In the genomic region with DNA sequence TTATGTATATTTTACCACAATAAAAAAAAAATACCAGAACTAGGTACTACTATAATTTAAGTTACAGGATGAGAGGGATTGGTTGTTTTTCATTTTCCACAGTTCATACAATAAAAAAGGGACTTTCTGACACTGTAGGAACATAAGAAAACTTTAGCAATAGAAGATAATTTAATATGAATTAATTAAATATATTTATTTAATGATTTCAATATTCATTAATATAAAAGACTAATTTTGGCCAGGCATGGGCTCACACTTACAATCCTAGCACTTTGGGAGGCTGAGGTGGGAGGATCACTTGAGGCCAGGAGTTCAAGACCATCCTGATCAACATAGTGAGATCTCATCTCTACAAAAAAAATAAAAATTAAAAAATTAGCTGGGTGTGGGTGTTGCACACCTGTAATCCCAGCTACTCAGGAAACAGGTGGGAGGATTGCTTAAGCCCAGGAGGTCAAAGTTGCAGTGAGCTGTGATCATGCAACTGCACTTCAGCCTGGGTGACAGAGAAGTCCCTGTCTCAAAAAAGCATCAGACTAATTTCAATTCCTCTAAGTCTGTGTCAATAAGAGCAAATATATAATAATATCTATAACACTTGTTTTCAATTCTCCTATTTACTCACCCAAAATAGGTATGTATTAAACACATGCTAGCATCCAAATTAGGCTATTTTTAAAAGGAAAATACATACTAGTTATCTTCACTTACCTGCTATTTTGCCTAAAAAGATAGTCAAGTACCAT, we compare ENCODE assay signal across 1 cellular context.
TF ChIP-seq lines count a peak whose summit lies in the region.

No MANE protein-coding gene starts in this region.

TF ChIP-seq in GM12878, 131 proteins besides CTCF, POLR2A, EP300 and RAD21 (continued from another document and continues in another):
- TF ChIP-seq, protein P1, sequence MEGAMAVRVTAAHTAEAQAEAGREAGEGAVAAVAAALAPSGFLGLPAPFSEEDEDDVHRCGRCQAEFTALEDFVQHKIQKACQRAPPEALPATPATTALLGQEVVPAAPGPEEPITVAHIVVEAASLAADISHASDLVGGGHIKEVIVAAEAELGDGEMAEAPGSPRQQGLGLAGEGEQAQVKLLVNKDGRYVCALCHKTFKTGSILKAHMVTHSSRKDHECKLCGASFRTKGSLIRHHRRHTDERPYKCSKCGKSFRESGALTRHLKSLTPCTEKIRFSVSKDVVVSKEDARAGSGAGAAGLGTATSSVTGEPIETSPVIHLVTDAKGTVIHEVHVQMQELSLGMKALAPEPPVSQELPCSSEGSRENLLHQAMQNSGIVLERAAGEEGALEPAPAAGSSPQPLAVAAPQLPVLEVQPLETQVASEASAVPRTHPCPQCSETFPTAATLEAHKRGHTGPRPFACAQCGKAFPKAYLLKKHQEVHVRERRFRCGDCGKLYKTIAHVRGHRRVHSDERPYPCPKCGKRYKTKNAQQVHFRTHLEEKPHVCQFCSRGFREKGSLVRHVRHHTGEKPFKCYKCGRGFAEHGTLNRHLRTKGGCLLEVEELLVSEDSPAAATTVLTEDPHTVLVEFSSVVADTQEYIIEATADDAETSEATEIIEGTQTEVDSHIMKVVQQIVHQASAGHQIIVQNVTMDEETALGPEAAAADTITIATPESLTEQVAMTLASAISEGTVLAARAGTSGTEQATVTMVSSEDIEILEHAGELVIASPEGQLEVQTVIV (IDR thresholded peaks at IDR 0.05; ENCODE audit: borderline replicate concordance, partially characterized antibody): no peak
- TF ChIP-seq, protein P2, sequence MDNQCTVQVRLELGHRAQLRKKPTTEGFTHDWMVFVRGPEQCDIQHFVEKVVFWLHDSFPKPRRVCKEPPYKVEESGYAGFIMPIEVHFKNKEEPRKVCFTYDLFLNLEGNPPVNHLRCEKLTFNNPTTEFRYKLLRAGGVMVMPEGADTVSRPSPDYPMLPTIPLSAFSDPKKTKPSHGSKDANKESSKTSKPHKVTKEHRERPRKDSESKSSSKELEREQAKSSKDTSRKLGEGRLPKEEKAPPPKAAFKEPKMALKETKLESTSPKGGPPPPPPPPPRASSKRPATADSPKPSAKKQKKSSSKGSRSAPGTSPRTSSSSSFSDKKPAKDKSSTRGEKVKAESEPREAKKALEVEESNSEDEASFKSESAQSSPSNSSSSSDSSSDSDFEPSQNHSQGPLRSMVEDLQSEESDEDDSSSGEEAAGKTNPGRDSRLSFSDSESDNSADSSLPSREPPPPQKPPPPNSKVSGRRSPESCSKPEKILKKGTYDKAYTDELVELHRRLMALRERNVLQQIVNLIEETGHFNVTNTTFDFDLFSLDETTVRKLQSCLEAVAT (IDR thresholded peaks at IDR 0.05): no peak
- TF ChIP-seq GATAD2B (conservative IDR thresholded peaks at IDR 0.05; ENCODE audit: low read depth) (no peak), HDGF (IDR thresholded peaks at IDR 0.05) (no peak), ESRRA (IDR thresholded peaks at IDR 0.05; ENCODE audit: low read length) (no peak), YY1 (IDR thresholded peaks at IDR 0.05; ENCODE audit: low read depth, low read length) (no peak), RB1 (IDR thresholded peaks at IDR 0.05; ENCODE audit: borderline replicate concordance) (no peak), HDAC6 (IDR thresholded peaks at IDR 0.05; ENCODE audit: unreplicated experiment) (no peak), EED (IDR thresholded peaks at IDR 0.05; ENCODE audit: low read depth) (no peak), POU2F2 (IDR thresholded peaks at IDR 0.05; ENCODE audit: borderline replicate concordance, low read depth, low read length) (no peak), MEF2A (IDR thresholded peaks at IDR 0.05; ENCODE audit: insufficient read depth, low read depth, low read length) (peak; percentile 92), STAT3 (IDR thresholded peaks at IDR 0.05; ENCODE audit: low read depth, low read length) (no peak), MYC (IDR thresholded peaks at IDR 0.05; ENCODE audit: insufficient read depth, insufficient read length, insufficient replicate concordance, low read length, severe bottlenecking) (no peak), IKZF1 (conservative IDR thresholded peaks at IDR 0.05) (no peak), MTA2 (IDR thresholded peaks at IDR 0.05; ENCODE audit: low read depth) (peak; percentile 78; the same call in 1 of the 2 replicates), CREM (IDR thresholded peaks at IDR 0.05; ENCODE audit: low read depth) (peak; percentile 54; the same call in 1 of the 2 replicates), POLR2AphosphoS2 (IDR thresholded peaks at IDR 0.05; ENCODE audit: low read depth, low read length) (no peak), TCF3 (IDR thresholded peaks at IDR 0.05; ENCODE audit: borderline replicate concordance, insufficient read depth, low read depth, low read length) (peak; percentile 75; the same call in 1 of the 2 replicates), CBFB (IDR thresholded peaks at IDR 0.05; ENCODE audit: low read depth) (no peak), HDAC2 (IDR thresholded peaks at IDR 0.05) (no peak), NBN (IDR thresholded peaks at IDR 0.05) (peak; percentile 47; the same call in 1 of the 2 replicates), LARP7 (IDR thresholded peaks at IDR 0.05) (no peak), NRF1 (conservative IDR thresholded peaks at IDR 0.05; ENCODE audit: low read depth, low read length) (no peak), NFXL1 (IDR thresholded peaks at IDR 0.05; ENCODE audit: borderline replicate concordance) (no peak), RUNX3 (IDR thresholded peaks at IDR 0.05; ENCODE audit: low read length) (peak; percentile 53)
- TF ChIP-seq, protein P3, sequence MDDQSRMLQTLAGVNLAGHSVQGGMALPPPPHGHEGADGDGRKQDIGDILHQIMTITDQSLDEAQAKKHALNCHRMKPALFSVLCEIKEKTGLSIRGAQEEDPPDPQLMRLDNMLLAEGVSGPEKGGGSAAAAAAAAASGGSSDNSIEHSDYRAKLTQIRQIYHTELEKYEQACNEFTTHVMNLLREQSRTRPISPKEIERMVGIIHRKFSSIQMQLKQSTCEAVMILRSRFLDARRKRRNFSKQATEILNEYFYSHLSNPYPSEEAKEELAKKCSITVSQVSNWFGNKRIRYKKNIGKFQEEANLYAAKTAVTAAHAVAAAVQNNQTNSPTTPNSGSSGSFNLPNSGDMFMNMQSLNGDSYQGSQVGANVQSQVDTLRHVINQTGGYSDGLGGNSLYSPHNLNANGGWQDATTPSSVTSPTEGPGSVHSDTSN (IDR thresholded peaks at IDR 0.05; ENCODE audit: insufficient replicate concordance, low read depth, low read length): no peak
- TF ChIP-seq, protein P4, sequence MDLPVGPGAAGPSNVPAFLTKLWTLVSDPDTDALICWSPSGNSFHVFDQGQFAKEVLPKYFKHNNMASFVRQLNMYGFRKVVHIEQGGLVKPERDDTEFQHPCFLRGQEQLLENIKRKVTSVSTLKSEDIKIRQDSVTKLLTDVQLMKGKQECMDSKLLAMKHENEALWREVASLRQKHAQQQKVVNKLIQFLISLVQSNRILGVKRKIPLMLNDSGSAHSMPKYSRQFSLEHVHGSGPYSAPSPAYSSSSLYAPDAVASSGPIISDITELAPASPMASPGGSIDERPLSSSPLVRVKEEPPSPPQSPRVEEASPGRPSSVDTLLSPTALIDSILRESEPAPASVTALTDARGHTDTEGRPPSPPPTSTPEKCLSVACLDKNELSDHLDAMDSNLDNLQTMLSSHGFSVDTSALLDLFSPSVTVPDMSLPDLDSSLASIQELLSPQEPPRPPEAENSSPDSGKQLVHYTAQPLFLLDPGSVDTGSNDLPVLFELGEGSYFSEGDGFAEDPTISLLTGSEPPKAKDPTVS (IDR thresholded peaks at IDR 0.05; ENCODE audit: low read depth, low read length): no peak
- TF ChIP-seq, protein P5, sequence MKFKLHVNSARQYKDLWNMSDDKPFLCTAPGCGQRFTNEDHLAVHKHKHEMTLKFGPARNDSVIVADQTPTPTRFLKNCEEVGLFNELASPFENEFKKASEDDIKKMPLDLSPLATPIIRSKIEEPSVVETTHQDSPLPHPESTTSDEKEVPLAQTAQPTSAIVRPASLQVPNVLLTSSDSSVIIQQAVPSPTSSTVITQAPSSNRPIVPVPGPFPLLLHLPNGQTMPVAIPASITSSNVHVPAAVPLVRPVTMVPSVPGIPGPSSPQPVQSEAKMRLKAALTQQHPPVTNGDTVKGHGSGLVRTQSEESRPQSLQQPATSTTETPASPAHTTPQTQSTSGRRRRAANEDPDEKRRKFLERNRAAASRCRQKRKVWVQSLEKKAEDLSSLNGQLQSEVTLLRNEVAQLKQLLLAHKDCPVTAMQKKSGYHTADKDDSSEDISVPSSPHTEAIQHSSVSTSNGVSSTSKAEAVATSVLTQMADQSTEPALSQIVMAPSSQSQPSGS (IDR thresholded peaks at IDR 0.05; ENCODE audit: low read length): peak; percentile 59; the same call in 1 of the 2 replicates
- TF ChIP-seq, protein P6, sequence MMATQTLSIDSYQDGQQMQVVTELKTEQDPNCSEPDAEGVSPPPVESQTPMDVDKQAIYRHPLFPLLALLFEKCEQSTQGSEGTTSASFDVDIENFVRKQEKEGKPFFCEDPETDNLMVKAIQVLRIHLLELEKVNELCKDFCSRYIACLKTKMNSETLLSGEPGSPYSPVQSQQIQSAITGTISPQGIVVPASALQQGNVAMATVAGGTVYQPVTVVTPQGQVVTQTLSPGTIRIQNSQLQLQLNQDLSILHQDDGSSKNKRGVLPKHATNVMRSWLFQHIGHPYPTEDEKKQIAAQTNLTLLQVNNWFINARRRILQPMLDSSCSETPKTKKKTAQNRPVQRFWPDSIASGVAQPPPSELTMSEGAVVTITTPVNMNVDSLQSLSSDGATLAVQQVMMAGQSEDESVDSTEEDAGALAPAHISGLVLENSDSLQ (IDR thresholded peaks at IDR 0.05): no peak
- TF ChIP-seq, protein P7, sequence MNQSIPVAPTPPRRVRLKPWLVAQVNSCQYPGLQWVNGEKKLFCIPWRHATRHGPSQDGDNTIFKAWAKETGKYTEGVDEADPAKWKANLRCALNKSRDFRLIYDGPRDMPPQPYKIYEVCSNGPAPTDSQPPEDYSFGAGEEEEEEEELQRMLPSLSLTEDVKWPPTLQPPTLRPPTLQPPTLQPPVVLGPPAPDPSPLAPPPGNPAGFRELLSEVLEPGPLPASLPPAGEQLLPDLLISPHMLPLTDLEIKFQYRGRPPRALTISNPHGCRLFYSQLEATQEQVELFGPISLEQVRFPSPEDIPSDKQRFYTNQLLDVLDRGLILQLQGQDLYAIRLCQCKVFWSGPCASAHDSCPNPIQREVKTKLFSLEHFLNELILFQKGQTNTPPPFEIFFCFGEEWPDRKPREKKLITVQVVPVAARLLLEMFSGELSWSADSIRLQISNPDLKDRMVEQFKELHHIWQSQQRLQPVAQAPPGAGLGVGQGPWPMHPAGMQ (IDR thresholded peaks at IDR 0.05; ENCODE audit: borderline replicate concordance): no peak
- TF ChIP-seq, protein P8, sequence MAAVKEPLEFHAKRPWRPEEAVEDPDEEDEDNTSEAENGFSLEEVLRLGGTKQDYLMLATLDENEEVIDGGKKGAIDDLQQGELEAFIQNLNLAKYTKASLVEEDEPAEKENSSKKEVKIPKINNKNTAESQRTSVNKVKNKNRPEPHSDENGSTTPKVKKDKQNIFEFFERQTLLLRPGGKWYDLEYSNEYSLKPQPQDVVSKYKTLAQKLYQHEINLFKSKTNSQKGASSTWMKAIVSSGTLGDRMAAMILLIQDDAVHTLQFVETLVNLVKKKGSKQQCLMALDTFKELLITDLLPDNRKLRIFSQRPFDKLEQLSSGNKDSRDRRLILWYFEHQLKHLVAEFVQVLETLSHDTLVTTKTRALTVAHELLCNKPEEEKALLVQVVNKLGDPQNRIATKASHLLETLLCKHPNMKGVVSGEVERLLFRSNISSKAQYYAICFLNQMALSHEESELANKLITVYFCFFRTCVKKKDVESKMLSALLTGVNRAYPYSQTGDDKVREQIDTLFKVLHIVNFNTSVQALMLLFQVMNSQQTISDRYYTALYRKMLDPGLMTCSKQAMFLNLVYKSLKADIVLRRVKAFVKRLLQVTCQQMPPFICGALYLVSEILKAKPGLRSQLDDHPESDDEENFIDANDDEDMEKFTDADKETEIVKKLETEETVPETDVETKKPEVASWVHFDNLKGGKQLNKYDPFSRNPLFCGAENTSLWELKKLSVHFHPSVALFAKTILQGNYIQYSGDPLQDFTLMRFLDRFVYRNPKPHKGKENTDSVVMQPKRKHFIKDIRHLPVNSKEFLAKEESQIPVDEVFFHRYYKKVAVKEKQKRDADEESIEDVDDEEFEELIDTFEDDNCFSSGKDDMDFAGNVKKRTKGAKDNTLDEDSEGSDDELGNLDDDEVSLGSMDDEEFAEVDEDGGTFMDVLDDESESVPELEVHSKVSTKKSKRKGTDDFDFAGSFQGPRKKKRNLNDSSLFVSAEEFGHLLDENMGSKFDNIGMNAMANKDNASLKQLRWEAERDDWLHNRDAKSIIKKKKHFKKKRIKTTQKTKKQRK (IDR thresholded peaks at IDR 0.05; ENCODE audit: low read depth, low read length): no peak
- TF ChIP-seq, protein P9, sequence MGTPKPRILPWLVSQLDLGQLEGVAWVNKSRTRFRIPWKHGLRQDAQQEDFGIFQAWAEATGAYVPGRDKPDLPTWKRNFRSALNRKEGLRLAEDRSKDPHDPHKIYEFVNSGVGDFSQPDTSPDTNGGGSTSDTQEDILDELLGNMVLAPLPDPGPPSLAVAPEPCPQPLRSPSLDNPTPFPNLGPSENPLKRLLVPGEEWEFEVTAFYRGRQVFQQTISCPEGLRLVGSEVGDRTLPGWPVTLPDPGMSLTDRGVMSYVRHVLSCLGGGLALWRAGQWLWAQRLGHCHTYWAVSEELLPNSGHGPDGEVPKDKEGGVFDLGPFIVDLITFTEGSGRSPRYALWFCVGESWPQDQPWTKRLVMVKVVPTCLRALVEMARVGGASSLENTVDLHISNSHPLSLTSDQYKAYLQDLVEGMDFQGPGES (IDR thresholded peaks at IDR 0.05): no peak
- TF ChIP-seq, protein P10, sequence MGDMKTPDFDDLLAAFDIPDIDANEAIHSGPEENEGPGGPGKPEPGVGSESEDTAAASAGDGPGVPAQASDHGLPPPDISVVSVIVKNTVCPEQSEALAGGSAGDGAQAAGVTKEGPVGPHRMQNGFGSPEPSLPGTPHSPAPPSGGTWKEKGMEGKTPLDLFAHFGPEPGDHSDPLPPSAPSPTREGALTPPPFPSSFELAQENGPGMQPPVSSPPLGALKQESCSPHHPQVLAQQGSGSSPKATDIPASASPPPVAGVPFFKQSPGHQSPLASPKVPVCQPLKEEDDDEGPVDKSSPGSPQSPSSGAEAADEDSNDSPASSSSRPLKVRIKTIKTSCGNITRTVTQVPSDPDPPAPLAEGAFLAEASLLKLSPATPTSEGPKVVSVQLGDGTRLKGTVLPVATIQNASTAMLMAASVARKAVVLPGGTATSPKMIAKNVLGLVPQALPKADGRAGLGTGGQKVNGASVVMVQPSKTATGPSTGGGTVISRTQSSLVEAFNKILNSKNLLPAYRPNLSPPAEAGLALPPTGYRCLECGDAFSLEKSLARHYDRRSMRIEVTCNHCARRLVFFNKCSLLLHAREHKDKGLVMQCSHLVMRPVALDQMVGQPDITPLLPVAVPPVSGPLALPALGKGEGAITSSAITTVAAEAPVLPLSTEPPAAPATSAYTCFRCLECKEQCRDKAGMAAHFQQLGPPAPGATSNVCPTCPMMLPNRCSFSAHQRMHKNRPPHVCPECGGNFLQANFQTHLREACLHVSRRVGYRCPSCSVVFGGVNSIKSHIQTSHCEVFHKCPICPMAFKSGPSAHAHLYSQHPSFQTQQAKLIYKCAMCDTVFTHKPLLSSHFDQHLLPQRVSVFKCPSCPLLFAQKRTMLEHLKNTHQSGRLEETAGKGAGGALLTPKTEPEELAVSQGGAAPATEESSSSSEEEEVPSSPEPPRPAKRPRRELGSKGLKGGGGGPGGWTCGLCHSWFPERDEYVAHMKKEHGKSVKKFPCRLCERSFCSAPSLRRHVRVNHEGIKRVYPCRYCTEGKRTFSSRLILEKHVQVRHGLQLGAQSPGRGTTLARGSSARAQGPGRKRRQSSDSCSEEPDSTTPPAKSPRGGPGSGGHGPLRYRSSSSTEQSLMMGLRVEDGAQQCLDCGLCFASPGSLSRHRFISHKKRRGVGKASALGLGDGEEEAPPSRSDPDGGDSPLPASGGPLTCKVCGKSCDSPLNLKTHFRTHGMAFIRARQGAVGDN (IDR thresholded peaks at IDR 0.05): no peak
